ENCODE assay signal across 1 cellular context in the genomic region with DNA sequence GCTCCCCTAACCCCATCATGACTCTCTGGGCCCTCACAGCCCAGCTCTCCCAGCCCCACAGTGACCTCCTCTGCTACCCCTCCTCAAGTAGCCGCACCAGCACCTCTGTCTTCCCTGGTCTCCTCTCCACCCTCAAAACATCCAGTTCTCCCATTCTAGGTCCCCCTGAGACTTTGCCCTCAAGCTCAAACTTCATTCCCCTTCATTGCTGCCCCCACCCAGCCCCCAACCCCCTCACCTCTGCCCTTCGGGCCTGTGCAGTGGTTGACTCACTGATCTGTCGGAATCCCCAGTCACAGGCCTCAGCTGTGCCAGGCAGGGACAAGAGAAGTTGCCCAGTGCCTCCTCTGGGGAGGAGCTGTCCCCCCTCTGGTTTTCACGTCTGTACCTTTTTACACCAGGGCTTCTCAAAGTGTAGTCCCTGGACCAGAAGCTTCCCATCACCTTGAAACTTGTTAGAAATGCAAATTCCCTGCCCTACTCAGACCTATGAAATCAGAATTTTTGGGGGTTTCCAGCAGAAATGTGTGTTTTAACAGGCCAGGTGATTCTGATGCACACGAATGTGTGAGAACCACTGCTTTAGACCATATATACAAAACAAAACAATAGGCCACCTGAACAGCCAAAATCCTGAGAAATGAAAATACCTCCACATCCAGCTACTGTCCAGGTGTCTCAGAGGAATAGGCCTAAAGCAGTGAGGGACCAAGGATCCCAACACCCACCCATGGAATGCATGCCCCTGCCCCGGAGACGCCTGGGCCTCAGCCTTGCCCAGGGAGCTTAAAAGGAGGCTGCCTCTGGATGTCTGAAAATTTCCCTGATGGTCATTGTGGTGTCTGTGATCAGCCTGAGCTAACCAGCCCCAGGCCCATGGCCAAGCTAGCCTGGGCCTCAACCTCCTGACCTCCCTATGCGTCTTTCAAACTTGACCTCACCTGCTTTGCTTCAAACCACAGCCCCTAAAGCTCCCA.
TF ChIP-seq lines count a peak whose summit lies in the region.

No MANE protein-coding gene starts in this region.

TF ChIP-seq in SK-N-SH, 30 proteins besides CTCF, POLR2A, EP300 and RAD21 (continued from another document):
- TF ChIP-seq, protein P1, sequence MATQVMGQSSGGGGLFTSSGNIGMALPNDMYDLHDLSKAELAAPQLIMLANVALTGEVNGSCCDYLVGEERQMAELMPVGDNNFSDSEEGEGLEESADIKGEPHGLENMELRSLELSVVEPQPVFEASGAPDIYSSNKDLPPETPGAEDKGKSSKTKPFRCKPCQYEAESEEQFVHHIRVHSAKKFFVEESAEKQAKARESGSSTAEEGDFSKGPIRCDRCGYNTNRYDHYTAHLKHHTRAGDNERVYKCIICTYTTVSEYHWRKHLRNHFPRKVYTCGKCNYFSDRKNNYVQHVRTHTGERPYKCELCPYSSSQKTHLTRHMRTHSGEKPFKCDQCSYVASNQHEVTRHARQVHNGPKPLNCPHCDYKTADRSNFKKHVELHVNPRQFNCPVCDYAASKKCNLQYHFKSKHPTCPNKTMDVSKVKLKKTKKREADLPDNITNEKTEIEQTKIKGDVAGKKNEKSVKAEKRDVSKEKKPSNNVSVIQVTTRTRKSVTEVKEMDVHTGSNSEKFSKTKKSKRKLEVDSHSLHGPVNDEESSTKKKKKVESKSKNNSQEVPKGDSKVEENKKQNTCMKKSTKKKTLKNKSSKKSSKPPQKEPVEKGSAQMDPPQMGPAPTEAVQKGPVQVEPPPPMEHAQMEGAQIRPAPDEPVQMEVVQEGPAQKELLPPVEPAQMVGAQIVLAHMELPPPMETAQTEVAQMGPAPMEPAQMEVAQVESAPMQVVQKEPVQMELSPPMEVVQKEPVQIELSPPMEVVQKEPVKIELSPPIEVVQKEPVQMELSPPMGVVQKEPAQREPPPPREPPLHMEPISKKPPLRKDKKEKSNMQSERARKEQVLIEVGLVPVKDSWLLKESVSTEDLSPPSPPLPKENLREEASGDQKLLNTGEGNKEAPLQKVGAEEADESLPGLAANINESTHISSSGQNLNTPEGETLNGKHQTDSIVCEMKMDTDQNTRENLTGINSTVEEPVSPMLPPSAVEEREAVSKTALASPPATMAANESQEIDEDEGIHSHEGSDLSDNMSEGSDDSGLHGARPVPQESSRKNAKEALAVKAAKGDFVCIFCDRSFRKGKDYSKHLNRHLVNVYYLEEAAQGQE (IDR thresholded peaks at IDR 0.05; ENCODE audit: low read depth, low read length): no peak
- TF ChIP-seq SIN3A (IDR thresholded peaks at IDR 0.05; ENCODE audit: borderline replicate concordance, low read depth, low read length): no peak
- TF ChIP-seq, protein P2, sequence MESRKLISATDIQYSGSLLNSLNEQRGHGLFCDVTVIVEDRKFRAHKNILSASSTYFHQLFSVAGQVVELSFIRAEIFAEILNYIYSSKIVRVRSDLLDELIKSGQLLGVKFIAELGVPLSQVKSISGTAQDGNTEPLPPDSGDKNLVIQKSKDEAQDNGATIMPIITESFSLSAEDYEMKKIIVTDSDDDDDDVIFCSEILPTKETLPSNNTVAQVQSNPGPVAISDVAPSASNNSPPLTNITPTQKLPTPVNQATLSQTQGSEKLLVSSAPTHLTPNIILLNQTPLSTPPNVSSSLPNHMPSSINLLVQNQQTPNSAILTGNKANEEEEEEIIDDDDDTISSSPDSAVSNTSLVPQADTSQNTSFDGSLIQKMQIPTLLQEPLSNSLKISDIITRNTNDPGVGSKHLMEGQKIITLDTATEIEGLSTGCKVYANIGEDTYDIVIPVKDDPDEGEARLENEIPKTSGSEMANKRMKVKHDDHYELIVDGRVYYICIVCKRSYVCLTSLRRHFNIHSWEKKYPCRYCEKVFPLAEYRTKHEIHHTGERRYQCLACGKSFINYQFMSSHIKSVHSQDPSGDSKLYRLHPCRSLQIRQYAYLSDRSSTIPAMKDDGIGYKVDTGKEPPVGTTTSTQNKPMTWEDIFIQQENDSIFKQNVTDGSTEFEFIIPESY (IDR thresholded peaks at IDR 0.05; ENCODE audit: borderline replicate concordance, low read depth): no peak
- no peak for TF ChIP-seq JUND (IDR thresholded peaks at IDR 0.05)
- no peak for TF ChIP-seq NFIC (IDR thresholded peaks at IDR 0.05; ENCODE audit: borderline replicate concordance)
- no peak for TF ChIP-seq RCOR1 (IDR thresholded peaks at IDR 0.05; ENCODE audit: low read length)
- TF ChIP-seq GABPA (IDR thresholded peaks at IDR 0.05; ENCODE audit: low read depth): no peak
- no peak for TF ChIP-seq FOXJ3 (CRISPR knock-in tag; IDR thresholded peaks at IDR 0.05)
TF ChIP-seq in SK-N-SH: peak in this region for 0.
